In the genomic region with DNA sequence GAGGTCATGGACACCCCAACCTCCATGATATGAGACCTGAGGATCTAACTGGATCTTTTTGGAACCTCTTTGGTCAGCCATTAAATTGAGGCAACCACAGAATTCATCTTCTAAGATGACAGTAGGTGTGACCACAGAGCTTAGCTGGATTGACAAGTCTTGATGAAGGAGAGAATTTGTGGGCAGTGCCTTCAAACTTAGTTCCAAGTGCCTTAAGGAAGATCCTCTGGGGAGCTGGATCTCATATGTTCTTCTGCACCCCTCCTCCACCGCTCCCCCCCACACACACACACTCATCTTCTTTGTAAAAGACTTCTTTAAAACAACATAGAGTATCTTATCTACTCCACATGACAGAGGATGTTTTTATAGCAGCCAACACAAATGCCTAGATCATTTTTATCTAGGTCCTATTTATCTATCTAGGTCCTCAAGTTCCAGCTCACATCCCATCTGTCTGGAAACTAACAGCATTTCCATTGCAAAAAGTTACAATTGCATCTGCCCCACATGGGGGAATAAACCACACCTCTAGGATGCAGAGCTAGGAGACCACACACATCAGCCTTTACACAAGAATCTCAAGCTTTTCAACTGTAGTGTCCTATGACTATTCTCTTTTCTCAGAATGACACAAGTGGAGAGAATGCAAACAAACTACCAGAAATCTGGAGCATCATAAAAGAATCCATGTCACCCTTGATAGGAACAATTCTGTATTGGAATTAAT, we compare ENCODE assay signal across 8 cellular contexts. TPM values are rescaled to one million over a fixed set of nuclear protein-coding genes. Genes with fewer than 3 reads are reported as not detected.
A peak's percentile ranks its signal among the peaks of the same experiment; 100 is the strongest.
DNase-seq lines count a peak whose midpoint lies in the region; ATAC-seq and TF ChIP-seq lines count a peak whose summit lies in the region.

No MANE protein-coding gene starts in this region.

- H3K4me2 ChIP-seq in BLaER1 treated with 17β-estradiol and CSF1 and Interleukin-3, amounts not matched to agents 10 nM and 100 nM, result peak overlapping the region in 8 of 11 experiments; percentile 13 to 51 (median 26); a peak in 10 of 22 replicates
- peak overlapping the region; percentile 52 for H3K4me2 ChIP-seq in Loucy (ENCODE audit: low read depth, low read length, poor library complexity, severe bottlenecking)
- H3K4me2 ChIP-seq in OCI-LY7 (ENCODE audit: low read length), result no peak overlapping the region

- CTCF ChIA-PET in OCI-LY7 (lab: Charles Lee; ENCODE audit: unreplicated experiment), result no interaction called here

- BruUV-seq in OCI-LY7 (replicated peaks; lab: Mats Ljungman, UMichigan), result no TSS peak

- H3K9ac ChIP-seq in BLaER1 treated with 17β-estradiol and CSF1 and Interleukin-3, amounts not matched to agents 10 nM and 100 nM, result no peak overlapping the region
- no peak overlapping the region for H3K9ac ChIP-seq in Loucy (ENCODE audit: low read depth, low read length, poor library complexity, severe bottlenecking)

- intact Hi-C loops in lower leg skin (cut with DNase I; ENCODE audit: low total_unique reads), result no loop called here
- intact Hi-C loops in sciatic nerve (cut with DNase I), result no loop called here
- intact Hi-C loops in OCI-LY7 (cut with micrococcal nuclease; ENCODE audit: unreplicated experiment), result no loop called here

- H3K79me2 ChIP-seq in Loucy (ENCODE audit: insufficient read depth, low read length) (no peaks in the 10 kb centered on the region), OCI-LY7 (ENCODE audit: insufficient read depth, low read depth, low read length) (no peaks in the 10 kb centered on the region)

- H3K27ac ChIP-seq in BLaER1 treated with 17β-estradiol and CSF1 and Interleukin-3, amounts not matched to agents 10 nM and 100 nM, result no peak overlapping the region
- no peak overlapping the region for H3K27ac ChIP-seq in OCI-LY7 (ENCODE audit: low read depth, low read length, poor library complexity, severe bottlenecking)

- 0 out of 2 replicates have a peak, but pooled peaks cover 6% of the 10 kb centered on the region for H3F3A ChIP-seq in Loucy (ENCODE audit: low read depth)

- H2AFZ ChIP-seq in Loucy (ENCODE audit: low read length), result no peak overlapping the region; the same call in 1 of the 2 replicates
- H2AFZ ChIP-seq in OCI-LY7 (ENCODE audit: low read length), result no peak overlapping the region

- H3K9me3 ChIP-seq in BLaER1 treated with 17β-estradiol and CSF1 and Interleukin-3, amounts not matched to agents 10 nM and 100 nM (replicated peaks in 1 of 11), result peaks cover 0 to 19% (median 0%) of the 10 kb centered on the region in 11 experiments; a peak in 9 of 22 replicates
- H3K9me3 ChIP-seq in Loucy (ENCODE audit: insufficient read depth, low read depth, low read length) (no peaks in the 10 kb centered on the region), OCI-LY7 (ENCODE audit: low read length) (no peaks in the 10 kb centered on the region)

- no peak for TF ChIP-seq POLR2A in lower leg skin (IDR thresholded peaks at IDR 0.05)

- H3K36me3 ChIP-seq in BLaER1 treated with 17β-estradiol and CSF1 and Interleukin-3, amounts not matched to agents 10 nM and 100 nM, result no peaks in the 10 kb centered on the region
- no peaks in the 10 kb centered on the region for H3K36me3 ChIP-seq in Loucy (ENCODE audit: insufficient read depth, low read length)
- no peaks in the 10 kb centered on the region for H3K36me3 ChIP-seq in OCI-LY7 (ENCODE audit: insufficient read depth, low read length)

- POLR2A ChIA-PET in OCI-LY7 (lab: Charles Lee), result interaction anchor here (0.6 kb wide), 1 partner anchor 19 kb away, joined by 4 read pairs; no protein-coding TSS in a partner anchor

- ATAC-seq in GM19463 (IDR thresholded peaks at IDR 0.05; ENCODE audit: unreplicated experiment) (peak; percentile 66), sciatic nerve (no peak)

- no peaks in the 10 kb centered on the region for H3K9me2 ChIP-seq in Loucy (replicated peaks; ENCODE audit: low read depth, low read length)
- H3K9me2 ChIP-seq in OCI-LY7 (ENCODE audit: insufficient read depth, low read length), result no peaks in the 10 kb centered on the region

- DNase-seq in fibroblast of the conjunctiva (ENCODE audit: low read depth) (peak; percentile 23), NOMO-1 (lab: John Stamatoyannopoulos, UW; ENCODE audit: unreplicated experiment in 2 of 2) (no peak), lower leg skin (ENCODE audit: low spot score in 2 of 2) (no peak), sciatic nerve (ENCODE audit: low spot score) (no peak), OCI-LY7 (ENCODE audit: low spot score) (no peak)

- peaks cover 0 to 34% (median 23%) of the 10 kb centered on the region in 10 experiments; a peak in 16 of 20 replicates for H3K4me1 ChIP-seq in BLaER1 treated with 17β-estradiol and CSF1 and Interleukin-3, amounts not matched to agents 10 nM and 100 nM
- H3K4me1 ChIP-seq in Loucy (ENCODE audit: insufficient read depth, low read length, poor library complexity, severe bottlenecking) (peaks cover 20% of the 10 kb centered on the region), OCI-LY7 (ENCODE audit: insufficient read depth, low read length, poor library complexity, severe bottlenecking) (no peaks in the 10 kb centered on the region)

- WGBS in lower leg skin, 2 donors, result 79 to 81% methylated on average over 1 of the region's 1 CpG

- peaks cover 0 to 99% (median 0%) of the 10 kb centered on the region in 11 experiments; a peak in 9 of 22 replicates for H3K27me3 ChIP-seq in BLaER1 treated with 17β-estradiol and CSF1 and Interleukin-3, amounts not matched to agents 10 nM and 100 nM
- H3K27me3 ChIP-seq in Loucy (ENCODE audit: insufficient read depth, low read length, poor library complexity, severe bottlenecking), result no peaks in the 10 kb centered on the region

- TF ChIP-seq CTCF in Loucy (conservative IDR thresholded peaks at IDR 0.05; ENCODE audit: low read length), result no peak
- TF ChIP-seq CTCF in lower leg skin (IDR thresholded peaks at IDR 0.05), result no peak
- TF ChIP-seq CTCF in OCI-LY7 (conservative IDR thresholded peaks at IDR 0.05; ENCODE audit: low read length), result no peak

- H4K20me1 ChIP-seq in BLaER1 treated with 17β-estradiol and CSF1 and Interleukin-3, amounts not matched to agents 10 nM and 100 nM, result peaks cover 0 to 32% (median 0%) of the 10 kb centered on the region in 11 experiments; a peak in 8 of 22 replicates
- H4K20me1 ChIP-seq in Loucy (ENCODE audit: insufficient read depth, low read length, poor library complexity, severe bottlenecking) (no peaks in the 10 kb centered on the region), OCI-LY7 (ENCODE audit: insufficient read depth, low read length) (no peaks in the 10 kb centered on the region)

- H3K4me3 ChIP-seq in BLaER1 treated with 17β-estradiol and CSF1 and Interleukin-3, amounts not matched to agents 10 nM and 100 nM, result no peak overlapping the region
- H3K4me3 ChIP-seq in Loucy (ENCODE audit: low read length, poor library complexity, severe bottlenecking), result peak overlapping the region; percentile 29
- no peak overlapping the region for H3K4me3 ChIP-seq in lower leg skin (ENCODE audit: low read depth, poor library complexity, severe bottlenecking)
- H3K4me3 ChIP-seq in OCI-LY7 (ENCODE audit: low read depth, low read length, poor library complexity, severe bottlenecking), result no peak overlapping the region

RNA-seq across cellular contexts. Expression of a gene that starts 37.4 kb away (rescaled TPM):
- total RNA-seq in lower leg skin (10 to 100 TPM; 52.4 to 78.1 (median 56.1) TPM), sciatic nerve (143 TPM), OCI-LY7 (2022) (0.15 TPM in 1 of 2 replicates, not detected in the other)
- total RNA-seq in OCI-LY7 (2014; rRNA removed; shearing (Covaris generic)), result not detected in 2 replicates

Comparison
In these comparisons a context has a peak if more than half of its experiments do, and no peak if none do; other contexts are left out.
1. RNA of a gene that starts 37.4 kb away (total RNA-seq): 143 TPM in sciatic nerve (single experiment) and 52.4 to 78.1 TPM in lower leg skin; 0.15 TPM in OCI-LY7; every median in the first group is over 10 times any median in the second.